8 cellular contexts compared by ENCODE assay signal in genomic region chr11:33828604-33829429, GRCh38. TPM values are rescaled to one million over a fixed set of nuclear protein-coding genes. Genes with fewer than 3 reads are reported as not detected.
DNase-seq lines count a peak whose midpoint lies in the region; ATAC-seq and FAIRE-seq lines count a peak whose summit lies in the region.

No MANE protein-coding gene starts in this region.

- H3K36me3 Mint-ChIP-seq in activated naive CD8-positive, alpha-beta T cell treated with anti-CD3 and anti-CD28 coated beads, Interleukin-2, amount 10 ng/mL, durations not matched to agents 7 days and 5 days = no peaks in the 10 kb centered on the region

- no peak for DNase-seq in activated naive CD8-positive, alpha-beta T cell treated with anti-CD3 and anti-CD28 coated beads, Interleukin-2, amount 10 ng/mL, durations not matched to agents 7 days and 5 days
- DNase-seq in small intestine = no peak
- DNase-seq in KG1 (lab: John Stamatoyannopoulos, UW) = no peak
- no peak for DNase-seq in NCI-H187 (lab: John Stamatoyannopoulos, UW)
- DNase-seq in activated gamma-delta T cell (lab: John Stamatoyannopoulos, UW) = no peak

- H3K27me3 ChIP-seq in iPS-15b (ENCODE audit: control insufficient read depth, insufficient read depth, low read length) (peaks cover 26% of the 10 kb centered on the region), small intestine (ENCODE audit: control insufficient read depth in 2 of 2, insufficient read depth in 2 of 2, low read length in 2 of 2) (peaks cover 0 to 9% of the 10 kb centered on the region in 2 donors)

- no peak overlapping the region for H3K4me3 Mint-ChIP-seq in activated naive CD8-positive, alpha-beta T cell treated with anti-CD3 and anti-CD28 coated beads, Interleukin-2, amount 10 ng/mL, durations not matched to agents 7 days and 5 days

- no peaks in the 10 kb centered on the region for H3K9me3 ChIP-seq in iPS-15b (ENCODE audit: control insufficient read depth, insufficient read depth, low read length)
- no peaks in the 10 kb centered on the region for H3K9me3 ChIP-seq in small intestine (ENCODE audit: control insufficient read depth, low read depth)

- peak overlapping the region; percentile 39 for H3K4me3 ChIP-seq in iPS-15b (ENCODE audit: low read depth, low read length)
- peak overlapping the region; percentile 7 to 12 for H3K4me3 ChIP-seq in small intestine (ENCODE audit: low read depth in 1 of 2, low read length in 2 of 2)

- no peak overlapping the region for H3K9ac ChIP-seq in iPS-15b (ENCODE audit: low read depth, low read length)

- no peaks in the 10 kb centered on the region for H3K36me3 ChIP-seq in iPS-15b (ENCODE audit: control insufficient read depth, insufficient read depth, low read length)
- H3K36me3 ChIP-seq in small intestine (ENCODE audit: control insufficient read depth in 2 of 2, insufficient read depth in 2 of 2, low read length in 2 of 2) = no peaks in the 10 kb centered on the region

- H3K4me1 ChIP-seq in iPS-15b (ENCODE audit: control insufficient read depth, insufficient read depth, low read length) (no peaks in the 10 kb centered on the region), small intestine (ENCODE audit: control insufficient read depth in 2 of 2, insufficient read depth in 1 of 2, low read depth in 1 of 2, low read length in 1 of 2) (no peaks in the 10 kb centered on the region)

- H3K9me3 Mint-ChIP-seq in activated naive CD8-positive, alpha-beta T cell treated with anti-CD3 and anti-CD28 coated beads, Interleukin-2, amount 10 ng/mL, durations not matched to agents 7 days and 5 days = no peaks in the 10 kb centered on the region

- H3K27ac ChIP-seq in small intestine (ENCODE audit: low read depth in 1 of 2, low read length in 1 of 2) = no peak overlapping the region

- H3K27me3 Mint-ChIP-seq in activated naive CD8-positive, alpha-beta T cell treated with anti-CD3 and anti-CD28 coated beads, Interleukin-2, amount 10 ng/mL, durations not matched to agents 7 days and 5 days = peaks cover 61% of the 10 kb centered on the region

- H3K27ac Mint-ChIP-seq in activated naive CD8-positive, alpha-beta T cell treated with anti-CD3 and anti-CD28 coated beads, Interleukin-2, amount 10 ng/mL, durations not matched to agents 7 days and 5 days = no peak overlapping the region

- POLR2A ChIA-PET in activated naive CD8-positive, alpha-beta T cell treated with anti-CD3 and anti-CD28 coated beads, Interleukin-2, amount 10 ng/mL, durations not matched to agents 7 days and 5 days (lab: Charles Lee) = interaction anchor here (1.3 kb wide), 1 partner anchor 21 kb away, joined by 3 read pairs; no protein-coding TSS in a partner anchor

- no peak for FAIRE-seq in small intestine (lab: Jason Lieb, UNC)

- ATAC-seq in GM19025 (IDR thresholded peaks at IDR 0.05; ENCODE audit: low read depth, unreplicated experiment) (peak; percentile 40), HG03442 (IDR thresholded peaks at IDR 0.05; ENCODE audit: unreplicated experiment) (no peak)
- ATAC-seq in activated naive CD8-positive, alpha-beta T cell treated with anti-CD3 and anti-CD28 coated beads, Interleukin-2, amount 10 ng/mL, durations not matched to agents 7 days and 5 days (ENCODE audit: low read depth) = peak; percentile 25

- WGBS in small intestine, 3 donors = 6 to 9% (median 8%) methylated on average over 46 to 56 of the region's 56 CpGs

- peaks cover 7% of the 10 kb centered on the region for H3K4me1 Mint-ChIP-seq in activated naive CD8-positive, alpha-beta T cell treated with anti-CD3 and anti-CD28 coated beads, Interleukin-2, amount 10 ng/mL, durations not matched to agents 7 days and 5 days

RNA-seq across cellular contexts. Expression of gene FBXO3, which starts 54.5 kb away (rescaled TPM):
- total RNA-seq in activated naive CD8-positive, alpha-beta T cell treated with anti-CD3 and anti-CD28 coated beads, Interleukin-2, amount 10 ng/mL, durations not matched to agents 7 days and 5 days = 10 to 100 TPM; 29.4 to 30.1 TPM
- polyA plus RNA-seq in small intestine = 10 to 100 TPM; 19.5 to 23.3 (median 21.3) TPM
